ENCODE assay signal across 17 cellular contexts in the genomic region with DNA sequence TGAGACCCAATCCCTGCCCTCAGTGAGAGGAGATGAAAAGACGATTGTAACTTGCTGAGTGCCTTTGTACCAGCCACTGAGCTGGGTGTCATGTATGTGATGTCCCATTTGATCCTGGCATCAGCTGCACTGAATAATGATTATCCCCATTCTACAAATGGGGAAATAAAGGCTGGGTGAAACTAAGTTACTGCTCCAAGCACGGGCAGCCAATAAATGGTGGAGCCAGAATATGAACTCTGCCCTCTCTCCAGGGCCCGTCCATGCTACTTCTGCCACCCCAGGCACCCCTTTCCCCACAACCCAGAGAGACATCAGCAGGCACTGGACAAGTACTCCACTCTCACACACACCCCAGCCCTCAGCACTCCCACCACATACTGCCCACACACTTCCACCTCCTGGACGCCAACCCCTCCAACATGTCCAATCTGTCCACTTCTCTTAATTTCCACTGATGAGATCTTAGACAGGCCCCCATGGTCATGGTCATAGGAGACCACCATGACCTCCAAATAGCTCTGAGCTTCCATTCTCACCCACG.
"Had no signal": no experiment of that assay in that cellular context is flagged by ENCODE, and none has a peak within 500 bp of the region (broad histone marks: within the 10 kb centered on the region; RNA-seq: fewer than 3 reads in every experiment).

No MANE protein-coding gene starts in this region.

- ATAC-seq: activated naive CD8-positive, alpha-beta T cell treated with anti-CD3 and anti-CD28 coated beads, Interleukin-2, amount 50 U/mL, for 24 hours; naive thymus-derived CD8-positive, alpha-beta T cell; WTC11 had no signal

- H3K4me1 Mint-ChIP-seq: activated naive CD8-positive, alpha-beta T cell treated with anti-CD3 and anti-CD28 coated beads, Interleukin-2, amount 50 U/mL, for 24 hours; naive thymus-derived CD8-positive, alpha-beta T cell had no signal

- H3K27ac Mint-ChIP-seq: activated naive CD4-positive, alpha-beta T cell treated with anti-CD3 and anti-CD28 coated beads for 36 hours; activated naive CD8-positive, alpha-beta T cell treated with anti-CD3 and anti-CD28 coated beads, Interleukin-2, amount 50 U/mL, for 24 hours; activated T-helper 1 cell treated with anti-CD3 and anti-CD28 coated beads, Interleukin-12 subunit alpha, Interleukin-12 subunit beta, Interleukin-2, Interleukin-4 antibody, amounts not matched to agents 30 ng/mL and 10 ng/mL and 1 ng/mL, durations not matched to agents 14 hours and 24 hours and 36 hours; WTC11 had no signal

- H3K9me3 ChIP-seq: left lung, mucosa of descending colon, upper lobe of left lung had no signal

- H3K36me3 Mint-ChIP-seq: naive thymus-derived CD8-positive, alpha-beta T cell; WTC11 had no signal

- H3K36me3 ChIP-seq: left lung, upper lobe of left lung had no signal

- H3K27me3 ChIP-seq: upper lobe of left lung had no signal

- H3K4me3 Mint-ChIP-seq: activated naive CD4-positive, alpha-beta T cell treated with anti-CD3 and anti-CD28 coated beads for 36 hours; activated naive CD8-positive, alpha-beta T cell treated with anti-CD3 and anti-CD28 coated beads, Interleukin-2, amount 50 U/mL, for 24 hours; activated T-helper 1 cell treated with anti-CD3 and anti-CD28 coated beads, Interleukin-12 subunit alpha, Interleukin-12 subunit beta, Interleukin-2, Interleukin-4 antibody, amounts not matched to agents 30 ng/mL and 10 ng/mL and 1 ng/mL, durations not matched to agents 14 hours and 24 hours and 36 hours; naive thymus-derived CD8-positive, alpha-beta T cell; WTC11 had no signal

- H3K27ac ChIP-seq: left lung, upper lobe of left lung had no signal

- H3K4me3 ChIP-seq: left lung, mucosa of descending colon, skin epidermis, upper lobe of left lung had no signal

- H3K9me3 Mint-ChIP-seq: activated naive CD4-positive, alpha-beta T cell treated with anti-CD3 and anti-CD28 coated beads for 36 hours; activated naive CD8-positive, alpha-beta T cell treated with anti-CD3 and anti-CD28 coated beads, Interleukin-2, amount 50 U/mL, for 24 hours; activated T-helper 1 cell treated with anti-CD3 and anti-CD28 coated beads, Interleukin-12 subunit alpha, Interleukin-12 subunit beta, Interleukin-2, Interleukin-4 antibody, amounts not matched to agents 30 ng/mL and 10 ng/mL and 1 ng/mL, durations not matched to agents 14 hours and 24 hours and 36 hours; WTC11 had no signal

- H3K4me1 ChIP-seq: left lung, upper lobe of left lung had no signal

- DNase-seq: activated CD4-positive, alpha-beta T cell treated with anti-CD3 and anti-CD28 coated beads for 4 hours; activated naive CD4-positive, alpha-beta T cell treated with anti-CD3 and anti-CD28 coated beads for 36 hours; activated naive CD8-positive, alpha-beta T cell treated with anti-CD3 and anti-CD28 coated beads, Interleukin-2, amount 50 U/mL, for 24 hours; aorta; erythroblast; left lung; mammary epithelial cell; mucosa of descending colon; naive thymus-derived CD8-positive, alpha-beta T cell; stimulated activated CD4-positive, alpha-beta T cell treated with anti-CD3 and anti-CD28 coated beads, Interleukin-4, amount 100 ng/mL, for 4 hours; stimulated activated naive CD4-positive, alpha-beta T cell treated with Interleukin-2 at 50 U/mL for 16 hours; substantia nigra; SW 1271; upper lobe of left lung had no signal
